ENCODE assay signal across 8 cellular contexts in the genomic region with DNA sequence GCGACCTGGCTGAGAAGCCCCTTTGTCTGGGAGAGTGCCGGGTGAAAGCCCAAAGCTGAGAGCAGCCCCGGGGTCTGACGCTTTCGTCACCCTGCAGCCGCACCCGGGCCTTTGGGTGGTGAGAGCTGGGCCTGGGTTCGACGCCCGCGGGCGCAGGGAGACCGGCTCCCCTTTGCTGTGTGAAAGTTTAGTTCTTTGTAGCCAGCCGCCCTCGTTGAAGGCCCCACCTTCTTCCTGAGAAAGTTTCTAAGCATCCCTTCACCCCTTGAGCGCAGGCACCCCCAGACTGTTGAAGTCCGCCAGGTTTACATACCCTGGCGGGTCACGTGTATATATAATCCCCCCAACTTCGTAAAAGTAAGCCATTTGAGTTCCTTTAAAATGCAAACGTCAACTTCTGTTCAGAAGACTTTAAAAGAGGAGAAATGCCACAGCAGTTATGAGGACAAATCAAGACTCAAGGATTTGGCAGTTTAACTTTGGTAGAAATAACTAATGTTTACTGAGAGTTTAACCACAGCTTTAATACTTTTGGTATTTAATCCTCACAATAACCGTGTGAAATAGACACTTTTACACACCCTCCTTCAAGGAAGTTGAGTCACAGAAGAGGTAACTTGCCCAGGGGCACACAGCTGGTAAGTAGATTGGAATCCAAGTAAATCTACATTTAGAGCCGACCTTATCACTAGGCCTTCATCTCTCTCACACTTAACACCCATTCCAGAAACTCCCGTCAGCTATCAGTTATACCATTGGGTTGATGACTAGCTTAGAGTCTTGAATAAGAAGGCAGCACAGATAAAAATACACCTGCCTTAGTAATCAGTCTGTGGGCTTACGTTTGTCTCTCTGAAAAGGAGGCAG. TPM values are rescaled to one million over a fixed set of nuclear protein-coding genes. Genes with fewer than 3 reads are reported as not detected.
DNase-seq lines count a peak whose midpoint lies in the region; ATAC-seq and TF ChIP-seq lines count a peak whose summit lies in the region.

No MANE protein-coding gene starts in this region.

- no peak for TF ChIP-seq CTCF in LNCaP clone FGC (IDR thresholded peaks at IDR 0.05; ENCODE audit: control insufficient read depth, extremely low read depth, insufficient read depth)
- no peak for TF ChIP-seq CTCF in cardiac fibroblast (IDR thresholded peaks at IDR 0.05; ENCODE audit: low read depth, low read length)

- H3K36me3 ChIP-seq in mesodermal cell (ENCODE audit: control insufficient read depth, insufficient read depth, low read length) (peaks cover 6% of the 10 kb centered on the region), aorta (ENCODE audit: control insufficient read depth in 1 of 2, insufficient read depth in 2 of 2, low read length in 1 of 2) (no peaks in the 10 kb centered on the region)

- H3K27me3 ChIP-seq in aorta (ENCODE audit: control insufficient read depth in 1 of 2, insufficient read depth in 2 of 2, low read length in 1 of 2), result no peaks in the 10 kb centered on the region

- H3K4me1 ChIP-seq in mesodermal cell (ENCODE audit: control insufficient read depth, insufficient read depth, low read length, poor library complexity, severe bottlenecking), result peaks cover 13% of the 10 kb centered on the region
- no peaks in the 10 kb centered on the region for H3K4me1 ChIP-seq in aorta (ENCODE audit: control insufficient read depth in 1 of 2, insufficient read depth in 2 of 2, low read length in 2 of 2)

- H3K27ac ChIP-seq in mesodermal cell (ENCODE audit: low read depth, low read length, severe bottlenecking), result peak overlapping the region; percentile 97
- H3K27ac ChIP-seq in aorta (ENCODE audit: low read depth in 1 of 2, low read length in 2 of 2), result peak overlapping the region in 1 of 2 donors; percentile 43

- WGBS in mesodermal cell (ENCODE audit: insufficient coverage in 2 of 2), 2 experiments, result 14 to 19% methylated on average over 19 to 21 of the region's 25 CpGs
- WGBS in aorta, 2 donors, result 20 to 22% methylated on average over 25 of the region's 25 CpGs

- intact Hi-C loops in aorta (cut with DNase I), result loop anchor here in 1 of 2 donors (10.0 kb wide), 1 partner anchor 170 kb away; a partner anchor contains a TSS

- H3K4me3 ChIP-seq in LNCaP clone FGC (ENCODE audit: low read depth, low read length), result peak overlapping the region; percentile 59
- peak overlapping the region; percentile 71 to 80 for H3K4me3 ChIP-seq in cardiac fibroblast (replicated peaks in 1 of 2; ENCODE audit: low read depth in 2 of 2, low read length in 2 of 2)
- H3K4me3 ChIP-seq in mesodermal cell (ENCODE audit: extremely low read depth, insufficient read depth, low read length, poor library complexity, severe bottlenecking), result peak overlapping the region; percentile 54
- peak overlapping the region; percentile 71 to 86 for H3K4me3 ChIP-seq in aorta (ENCODE audit: low read length in 2 of 2)

- H3K9me3 ChIP-seq in mesodermal cell (ENCODE audit: control insufficient read depth, low read length) (peaks cover 4% of the 10 kb centered on the region), aorta (ENCODE audit: control insufficient read depth, low read length) (no peaks in the 10 kb centered on the region)

- ATAC-seq in aorta (ENCODE audit: low FRiP score), result no peak
- no peak for ATAC-seq in HG02798 (IDR thresholded peaks at IDR 0.05; ENCODE audit: poor library complexity, unreplicated experiment)

- DNase-seq in Daoy (ENCODE audit: low read depth), result peak; percentile 80
- DNase-seq in LNCaP clone FGC (ENCODE audit: low read depth), result no peak
- peak in 1 of 2 donors; percentile 43 for DNase-seq in cardiac fibroblast (ENCODE audit: low read depth in 2 of 2)
- DNase-seq in aorta, result no peak
- no peak for DNase-seq in mesenteric fat pad (ENCODE audit: low spot score)
- no peak for DNase-seq in dedifferentiated amniotic fluid mesenchymal stem cell (ENCODE audit: extremely low spot score)

RNA-seq across cellular contexts. Expression of a gene that starts 1.1 kb away (rescaled TPM):
- 21.0 and 37.4 TPM in 2 replicates for total RNA-seq in Daoy (2014; rRNA removed; shearing (Covaris generic))
- polyA plus RNA-seq in mesodermal cell (2013, experiment 1 of 2), result 47.3 TPM
- 42.2 TPM for polyA plus RNA-seq in mesodermal cell (2013, experiment 2 of 2)
- 10 to 100 TPM; 18.4 to 26.3 TPM for total RNA-seq in aorta
- polyA plus RNA-seq in aorta, result 10 to 100 TPM in 1 of 2 donors, 1 to 10 TPM in 1; 5.0 to 11.6 TPM
- total RNA-seq in mesenteric fat pad, result 5.5 TPM
